In the genomic region with DNA sequence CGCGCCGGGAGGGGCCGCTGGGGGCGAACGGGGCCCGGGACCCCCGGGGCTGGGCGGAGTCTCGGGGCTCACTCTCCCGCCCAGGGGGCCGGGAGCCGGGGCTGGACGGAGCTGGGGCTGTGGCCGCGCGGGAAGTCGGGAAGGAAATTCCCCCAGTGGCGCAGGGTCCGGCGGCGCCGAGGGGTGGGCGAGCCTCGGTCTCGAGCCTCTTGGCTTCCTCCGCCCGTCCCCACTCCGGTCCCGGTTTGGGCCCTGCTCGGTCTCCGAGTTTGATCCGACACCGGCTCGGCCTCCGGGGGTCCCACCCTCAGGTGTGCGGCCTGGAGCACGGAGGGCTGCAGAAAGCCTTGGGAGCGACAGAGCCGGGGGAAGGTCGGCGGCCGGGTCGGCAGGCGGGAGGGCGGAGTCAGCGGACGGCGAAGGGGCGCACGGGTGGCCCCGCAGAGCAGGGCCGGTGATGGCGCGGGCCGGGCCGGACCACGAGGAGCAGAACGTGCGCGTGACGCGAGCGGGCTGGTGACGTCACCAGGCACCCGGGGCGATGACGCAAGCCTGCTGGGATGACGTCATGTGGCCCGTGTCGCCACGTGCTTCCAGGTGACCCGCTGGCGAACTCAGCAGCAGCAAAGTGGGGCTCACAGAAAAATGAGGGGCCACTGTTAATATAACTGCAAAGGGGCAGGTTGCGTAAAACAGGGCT, we compare ENCODE assay signal across 7 cellular contexts. TPM values are rescaled to one million over a fixed set of nuclear protein-coding genes. Genes with fewer than 3 reads are reported as not detected.
A peak's percentile ranks its signal among the peaks of the same experiment; 100 is the strongest.
DNase-seq lines count a peak whose midpoint lies in the region; ATAC-seq, FAIRE-seq and TF ChIP-seq lines count a peak whose summit lies in the region.

No MANE protein-coding gene starts in this region.

- H3K4me1 ChIP-seq in Loucy (ENCODE audit: insufficient read depth, low read length, poor library complexity, severe bottlenecking) = peaks cover 55% of the 10 kb centered on the region
- H3K4me1 ChIP-seq in left lung = peaks cover 9 to 52% of the 10 kb centered on the region in 2 donors

- POLR2A ChIA-PET in activated CD4-positive, alpha-beta T cell treated with anti-CD3 and anti-CD28 coated beads, Interleukin-2, amount 10 ng/mL, durations not matched to agents 7 days and 5 days (lab: Charles Lee) = no interaction called here

- H3K36me3 Mint-ChIP-seq in activated CD4-positive, alpha-beta T cell treated with anti-CD3 and anti-CD28 coated beads, Interleukin-2, amount 10 ng/mL, durations not matched to agents 7 days and 5 days (ENCODE audit: low read depth) = peaks cover 4% of the 10 kb centered on the region

- DNase-seq in GM12892 (ENCODE audit: insufficient read length) (peak; percentile 77), left lung (peak; percentile 72 to 85)
- DNase-seq in activated CD4-positive, alpha-beta T cell treated with anti-CD3 and anti-CD28 coated beads, Interleukin-2, amount 10 ng/mL, durations not matched to agents 7 days and 5 days = peak; percentile 59
- peak; percentile 71 for DNase-seq in stimulated activated CD4-positive, alpha-beta T cell treated with anti-CD3 and anti-CD28 coated beads, Interleukin-4, amount 100 ng/mL, for 24 hours

- H3K36me3 ChIP-seq in Loucy (ENCODE audit: insufficient read depth, low read length) = no peaks in the 10 kb centered on the region
- H3K36me3 ChIP-seq in left lung = no peaks in the 10 kb centered on the region

- no peaks in the 10 kb centered on the region for H3K27me3 ChIP-seq in Loucy (ENCODE audit: insufficient read depth, low read length, poor library complexity, severe bottlenecking)
- peaks cover 11 to 99% of the 10 kb centered on the region in 2 donors for H3K27me3 ChIP-seq in left lung

- peak; percentile 64 for ATAC-seq in left lung
- ATAC-seq in HG03565 (IDR thresholded peaks at IDR 0.05; ENCODE audit: unreplicated experiment) = no peak

- TF ChIP-seq POLR2A in GM12892 (IDR thresholded peaks at IDR 0.05; ENCODE audit: low read depth, low read length) = no peak

- H4K20me1 ChIP-seq in Loucy (ENCODE audit: insufficient read depth, low read length, poor library complexity, severe bottlenecking) = peaks cover 17% of the 10 kb centered on the region

- H3F3A ChIP-seq in Loucy (ENCODE audit: low read depth) = no peaks in the 10 kb centered on the region

- H3K4me2 ChIP-seq in Loucy (ENCODE audit: low read depth, low read length, poor library complexity, severe bottlenecking) = peak overlapping the region; percentile 98

- H3K4me3 Mint-ChIP-seq in activated CD4-positive, alpha-beta T cell treated with anti-CD3 and anti-CD28 coated beads, Interleukin-2, amount 10 ng/mL, durations not matched to agents 7 days and 5 days = peak overlapping the region; percentile 53

- TF ChIP-seq CTCF in Loucy (conservative IDR thresholded peaks at IDR 0.05; ENCODE audit: low read length) (no peak), left lung (IDR thresholded peaks at IDR 0.05) (no peak)

- H3K27me3 Mint-ChIP-seq in activated CD4-positive, alpha-beta T cell treated with anti-CD3 and anti-CD28 coated beads, Interleukin-2, amount 10 ng/mL, durations not matched to agents 7 days and 5 days = peaks cover 40% of the 10 kb centered on the region

- peaks cover 28% of the 10 kb centered on the region for H3K4me1 Mint-ChIP-seq in activated CD4-positive, alpha-beta T cell treated with anti-CD3 and anti-CD28 coated beads, Interleukin-2, amount 10 ng/mL, durations not matched to agents 7 days and 5 days

- intact Hi-C loops in left lung (cut with DNase I) = no loop called here

- H3K9me3 Mint-ChIP-seq in activated CD4-positive, alpha-beta T cell treated with anti-CD3 and anti-CD28 coated beads, Interleukin-2, amount 10 ng/mL, durations not matched to agents 7 days and 5 days = no peaks in the 10 kb centered on the region

- peak overlapping the region; percentile 95 for H2AFZ ChIP-seq in Loucy (ENCODE audit: low read length)

- CTCF ChIA-PET in activated CD4-positive, alpha-beta T cell treated with anti-CD3 and anti-CD28 coated beads, Interleukin-2, amount 10 ng/mL, durations not matched to agents 7 days and 5 days (lab: Charles Lee) = interaction anchor here (2.1 to 6.5 kb wide), 3 partner anchors 8 to 17 kb away, joined by 11 to 67 read pairs (median 13); partner anchors contain the start of genes AGRN and ISG15

- H3K27ac ChIP-seq in cingulate gyrus (ENCODE audit: low read depth, low read length) = peak overlapping the region; percentile 87
- H3K27ac ChIP-seq in left lung = peak overlapping the region; percentile 94 to 96

- H3K9me3 ChIP-seq in Loucy (ENCODE audit: insufficient read depth, low read depth, low read length) = no peaks in the 10 kb centered on the region
- H3K9me3 ChIP-seq in left lung = no peaks in the 10 kb centered on the region

- no peaks in the 10 kb centered on the region for H3K9me2 ChIP-seq in Loucy (replicated peaks; ENCODE audit: low read depth, low read length)

- peak; percentile 67 for FAIRE-seq in GM12892 (lab: Jason Lieb, UNC)

- H3K4me3 ChIP-seq in Loucy (ENCODE audit: low read length, poor library complexity, severe bottlenecking) (peak overlapping the region; percentile 85), left lung (peak overlapping the region; percentile 64 to 67)

- peaks cover 19% of the 10 kb centered on the region; the same call in 1 of the 2 replicates for H3K79me2 ChIP-seq in Loucy (ENCODE audit: insufficient read depth, low read length)

- H3K27ac Mint-ChIP-seq in activated CD4-positive, alpha-beta T cell treated with anti-CD3 and anti-CD28 coated beads, Interleukin-2, amount 10 ng/mL, durations not matched to agents 7 days and 5 days = peak overlapping the region; percentile 76

- peak overlapping the region; percentile 81 for H3K9ac ChIP-seq in Loucy (ENCODE audit: low read depth, low read length, poor library complexity, severe bottlenecking)

RNA-seq across cellular contexts. Expression of gene HES4, which starts 0.6 kb away (rescaled TPM):
- polyA plus RNA-seq in GM12892 (2012; ENCODE audit: missing spikeins) = not detected
- under 1 TPM; 0.42 to 0.46 TPM for total RNA-seq in activated CD4-positive, alpha-beta T cell treated with anti-CD3 and anti-CD28 coated beads, Interleukin-2, amount 10 ng/mL, durations not matched to agents 7 days and 5 days
- 10 to 100 TPM; 25.6 to 37.5 TPM for total RNA-seq in left lung

RNA-seq across cellular contexts. Expression of gene ISG15, which starts 12.8 kb away (rescaled TPM):
- polyA plus RNA-seq in GM12892 (2012; ENCODE audit: missing spikeins) = 54.6 TPM
- total RNA-seq in activated CD4-positive, alpha-beta T cell treated with anti-CD3 and anti-CD28 coated beads, Interleukin-2, amount 10 ng/mL, durations not matched to agents 7 days and 5 days = 100 to 1,000 TPM; 237 to 332 TPM
- total RNA-seq in left lung = 10 to 100 TPM; 75.4 to 90.0 TPM

RNA-seq across cellular contexts. Expression of gene PERM1, which starts 18.6 kb away (rescaled TPM):
- not detected for polyA plus RNA-seq in GM12892 (2012; ENCODE audit: missing spikeins)
- not detected for total RNA-seq in activated CD4-positive, alpha-beta T cell treated with anti-CD3 and anti-CD28 coated beads, Interleukin-2, amount 10 ng/mL, durations not matched to agents 7 days and 5 days
- not detected for total RNA-seq in left lung

RNA-seq across cellular contexts. Expression of gene AGRN, which starts 19.4 kb away (rescaled TPM):
- 15.1 TPM for polyA plus RNA-seq in GM12892 (2012; ENCODE audit: missing spikeins)
- 1 to 10 TPM; 7.4 to 8.3 TPM for total RNA-seq in activated CD4-positive, alpha-beta T cell treated with anti-CD3 and anti-CD28 coated beads, Interleukin-2, amount 10 ng/mL, durations not matched to agents 7 days and 5 days
- 100 to 1,000 TPM in 1 of 2 donors, 10 to 100 TPM in 1; 96.8 to 208 TPM for total RNA-seq in left lung

RNA-seq across cellular contexts. Expression of gene PLEKHN1, which starts 34.2 kb away (rescaled TPM):
- polyA plus RNA-seq in GM12892 (2012; ENCODE audit: missing spikeins) = 0.11 TPM
- 1 to 10 TPM; 3.2 TPM for total RNA-seq in activated CD4-positive, alpha-beta T cell treated with anti-CD3 and anti-CD28 coated beads, Interleukin-2, amount 10 ng/mL, durations not matched to agents 7 days and 5 days
- total RNA-seq in left lung = 1 to 10 TPM; 3.8 to 5.1 TPM

Comparison
In these comparisons a context has a peak if more than half of its experiments do, and no peak if none do; other contexts are left out.
1. RNA of gene HES4, which starts 0.6 kb away (total RNA-seq): 25.6 to 37.5 TPM in left lung; 0.42 to 0.46 TPM in activated CD4-positive, alpha-beta T cell treated with anti-CD3 and anti-CD28 coated beads, Interleukin-2, amount 10 ng/mL, durations not matched to agents 7 days and 5 days; every median in the first group is over 10 times any median in the second.
2. Peak in every context shown above with its lines, with median percentiles within 50 percentile points of each other: DNase-seq.